19 cellular contexts compared by ENCODE assay signal in the genomic region with DNA sequence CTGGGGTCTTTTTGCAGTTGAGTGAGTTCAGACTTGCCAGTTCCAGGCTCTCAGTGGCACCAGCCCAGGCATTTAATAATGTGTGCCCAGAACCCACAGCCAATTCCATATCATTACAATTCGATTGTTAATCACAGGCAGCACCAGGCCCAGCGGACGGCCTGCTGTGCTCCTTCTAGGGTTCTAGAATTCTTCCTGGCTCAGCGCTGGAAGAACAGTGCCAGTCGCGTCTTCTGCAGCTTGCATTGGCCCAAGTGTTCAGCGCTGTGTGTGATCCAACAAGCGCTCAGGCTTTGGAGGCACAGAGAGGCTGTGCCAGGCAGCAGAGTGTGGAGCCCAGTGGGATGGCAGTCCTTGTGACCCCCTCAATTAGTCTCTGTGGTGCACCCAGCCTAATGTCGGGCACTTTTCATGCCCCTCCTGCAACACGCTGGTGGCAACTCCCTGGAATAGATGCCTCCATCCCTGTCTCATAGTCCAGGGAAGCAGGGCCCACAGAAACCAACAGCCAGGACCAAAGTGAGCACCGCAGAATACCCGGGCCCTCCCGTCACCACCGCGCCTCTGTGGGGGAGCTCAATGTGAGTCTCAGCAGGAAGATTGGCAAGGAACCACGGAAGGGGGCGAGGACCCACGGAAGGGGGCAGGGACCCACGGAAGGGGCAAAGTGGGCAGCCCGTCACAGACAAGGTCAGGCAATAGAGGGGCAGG.
DNase-seq lines count a peak whose midpoint lies in the region; ATAC-seq and TF ChIP-seq lines count a peak whose summit lies in the region.
"Had no signal": no experiment of that assay in that cellular context is flagged by ENCODE, and none has a peak within 500 bp of the region (broad histone marks: within the 10 kb centered on the region; RNA-seq: fewer than 3 reads in every experiment).

No MANE protein-coding gene starts in this region.

- intact Hi-C loops in left ventricle myocardium superior (cut with micrococcal nuclease) (no loop called here), left ventricle myocardium inferior (cut with micrococcal nuclease) (no loop called here)
- intact Hi-C loops in dendritic cell treated with granulocyte-macrophage colony-stimulating factor and Interleukin-4, amounts not matched to agents 40 ng/mL and 50 ng/mL, for 4 days (cut with micrococcal nuclease) = loop anchor here (10.0 kb wide), 1 partner anchor 92 kb away; no protein-coding TSS in a partner anchor

- peaks cover 20% of the 10 kb centered on the region for H3K27me3 Mint-ChIP-seq in dendritic cell treated with granulocyte-macrophage colony-stimulating factor and Interleukin-4, amounts not matched to agents 40 ng/mL and 50 ng/mL, for 4 days
- H3K27me3 Mint-ChIP-seq: CD4-positive, alpha-beta memory T cell had no signal

- H3K27ac Mint-ChIP-seq in dendritic cell treated with granulocyte-macrophage colony-stimulating factor and Interleukin-4, amounts not matched to agents 40 ng/mL and 50 ng/mL, for 4 days = peak overlapping the region; percentile 45
- peak overlapping the region; percentile 2 for H3K27ac Mint-ChIP-seq in stimulated activated effector memory CD8-positive, alpha-beta T cell treated with anti-CD3 and anti-CD28 coated beads, Interleukin-12 subunit alpha, Interleukin-12 subunit beta, amount 100 ng/mL, for 72 hours
- H3K27ac Mint-ChIP-seq: IgD-negative memory B cell had no signal

- peaks cover 4% of the 10 kb centered on the region for H3K4me1 ChIP-seq in left ventricle myocardium inferior

- H3K27ac ChIP-seq in left ventricle myocardium inferior (replicated peaks) = no peak overlapping the region
- H3K27ac ChIP-seq: 22Rv1, BLaER1, GM23248 had no signal

- no peaks in the 10 kb centered on the region for H3K9me3 Mint-ChIP-seq in dendritic cell treated with granulocyte-macrophage colony-stimulating factor and Interleukin-4, amounts not matched to agents 40 ng/mL and 50 ng/mL, for 4 days
- H3K9me3 Mint-ChIP-seq in stimulated activated effector memory CD8-positive, alpha-beta T cell treated with anti-CD3 and anti-CD28 coated beads, Interleukin-12 subunit alpha, Interleukin-12 subunit beta, amount 100 ng/mL, for 72 hours = no peaks in the 10 kb centered on the region

- H3K27me3 ChIP-seq in left ventricle myocardium inferior (ENCODE audit: low read depth) = peaks cover 14% of the 10 kb centered on the region
- H3K27me3 ChIP-seq: BLaER1 had no signal

- ATAC-seq in left ventricle myocardium superior (no peak), HG02870 (IDR thresholded peaks at IDR 0.05; ENCODE audit: unreplicated experiment) (no peak), esophagus mucosa (no peak), GM18867 (IDR thresholded peaks at IDR 0.05; ENCODE audit: unreplicated experiment) (no peak)
- ATAC-seq in stimulated activated effector memory CD8-positive, alpha-beta T cell treated with anti-CD3 and anti-CD28 coated beads, Interleukin-12 subunit alpha, Interleukin-12 subunit beta, amount 100 ng/mL, for 72 hours = no peak
- ATAC-seq: A549, GM12878 had no signal

- no peaks in the 10 kb centered on the region for H3K36me3 ChIP-seq in left ventricle myocardium inferior
- H3K36me3 ChIP-seq: BLaER1 had no signal

- H3K9me3 ChIP-seq in left ventricle myocardium inferior (replicated peaks) = no peaks in the 10 kb centered on the region
- H3K9me3 ChIP-seq: A549, BLaER1 had no signal

- no peak overlapping the region for H3K4me3 ChIP-seq in left ventricle myocardium inferior
- H3K4me3 ChIP-seq: A549, BLaER1, GM12878, GM23248 had no signal

- no peak for TF ChIP-seq CTCF in left ventricle myocardium inferior (IDR thresholded peaks at IDR 0.05; ENCODE audit: borderline replicate concordance)

- H3K4me1 Mint-ChIP-seq in dendritic cell treated with granulocyte-macrophage colony-stimulating factor and Interleukin-4, amounts not matched to agents 40 ng/mL and 50 ng/mL, for 4 days (ENCODE audit: low read depth) = peaks cover 70% of the 10 kb centered on the region
- peaks cover 18% of the 10 kb centered on the region for H3K4me1 Mint-ChIP-seq in stimulated activated effector memory CD8-positive, alpha-beta T cell treated with anti-CD3 and anti-CD28 coated beads, Interleukin-12 subunit alpha, Interleukin-12 subunit beta, amount 100 ng/mL, for 72 hours

- H3K36me3 Mint-ChIP-seq in dendritic cell treated with granulocyte-macrophage colony-stimulating factor and Interleukin-4, amounts not matched to agents 40 ng/mL and 50 ng/mL, for 4 days (ENCODE audit: low read depth) = no peaks in the 10 kb centered on the region
- H3K36me3 Mint-ChIP-seq in stimulated activated effector memory CD8-positive, alpha-beta T cell treated with anti-CD3 and anti-CD28 coated beads, Interleukin-12 subunit alpha, Interleukin-12 subunit beta, amount 100 ng/mL, for 72 hours = no peaks in the 10 kb centered on the region
- H3K36me3 Mint-ChIP-seq: CD4-positive, alpha-beta memory T cell had no signal

- DNase-seq in left ventricle myocardium superior (peak; percentile 15), left ventricle myocardium inferior (no peak)
- DNase-seq in stimulated activated effector memory CD8-positive, alpha-beta T cell treated with anti-CD3 and anti-CD28 coated beads, Interleukin-12 subunit alpha, Interleukin-12 subunit beta, amount 100 ng/mL, for 72 hours (ENCODE audit: low spot score in 2 of 2) = no peak
- DNase-seq: AML-193; Calu3; CD4-positive, alpha-beta memory T cell; DMS79 treated with DMSO at 0.1 percent for 48 hours; GM23248; HCEC 1CT; KBM-7 had no signal

- H3K4me3 Mint-ChIP-seq in dendritic cell treated with granulocyte-macrophage colony-stimulating factor and Interleukin-4, amounts not matched to agents 40 ng/mL and 50 ng/mL, for 4 days = no peak overlapping the region
- no peak overlapping the region for H3K4me3 Mint-ChIP-seq in stimulated activated effector memory CD8-positive, alpha-beta T cell treated with anti-CD3 and anti-CD28 coated beads, Interleukin-12 subunit alpha, Interleukin-12 subunit beta, amount 100 ng/mL, for 72 hours
- H3K4me3 Mint-ChIP-seq: CD4-positive, alpha-beta memory T cell; IgD-negative memory B cell had no signal
